ENCODE assay signal across 13 cellular contexts in the genomic region with DNA sequence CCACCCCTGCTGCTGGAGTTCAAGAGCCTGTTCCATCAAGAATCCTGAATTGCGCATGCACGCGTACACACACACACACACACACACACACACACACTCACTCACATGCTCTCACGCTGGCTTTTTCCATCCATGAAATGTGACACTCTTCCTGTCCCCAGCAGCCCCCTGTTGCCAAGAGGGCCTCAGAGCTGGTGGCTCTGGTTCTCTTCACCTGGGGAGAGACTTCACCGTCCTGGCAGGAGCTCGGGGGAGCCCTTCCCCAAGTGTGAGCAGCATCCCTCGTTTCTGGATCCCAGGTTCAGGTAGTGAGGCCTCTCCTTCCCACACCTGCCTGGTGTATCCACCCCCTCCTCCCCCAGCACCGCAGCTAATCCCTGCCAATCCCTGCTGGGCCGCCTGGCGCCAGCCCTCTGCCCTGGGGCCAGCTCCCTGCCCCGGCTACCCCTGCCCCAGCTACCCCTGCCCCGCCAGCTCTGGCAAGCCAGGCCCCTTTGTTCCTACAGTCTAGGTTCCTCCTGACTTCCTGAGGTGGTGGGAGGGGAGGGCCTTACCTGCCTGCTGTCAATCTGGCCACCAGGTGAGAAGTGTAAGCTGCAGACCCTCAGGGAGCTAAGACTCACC. TPM values are rescaled to one million over a fixed set of nuclear protein-coding genes. Genes with fewer than 3 reads are reported as not detected.
DNase-seq lines count a peak whose midpoint lies in the region; ATAC-seq, FAIRE-seq and TF ChIP-seq lines count a peak whose summit lies in the region.
"Had no signal": no experiment of that assay in that cellular context is flagged by ENCODE, and none has a peak within 500 bp of the region (broad histone marks: within the 10 kb centered on the region; RNA-seq: fewer than 3 reads in every experiment).

No MANE protein-coding gene starts in this region.

- ATAC-seq in HG02798 (IDR thresholded peaks at IDR 0.05; ENCODE audit: poor library complexity, unreplicated experiment): no peak
- no peak for ATAC-seq in body of pancreas

- TF ChIP-seq POLR2A in body of pancreas (IDR thresholded peaks at IDR 0.05): no peak

- in situ Hi-C loops in GM13976 (cut with MboI; ENCODE audit: low sequenced_read_pairs, unreplicated experiment): no loop called here

- CTCF ChIA-PET in A673 (lab: Charles Lee): interaction anchor here (0.6 kb wide), 1 partner anchor 10 kb away, joined by 4 read pairs; no protein-coding TSS in a partner anchor

- H3K36me3 ChIP-seq in A673 (ENCODE audit: insufficient read depth, low read length, poor library complexity, severe bottlenecking) (peaks cover 27% of the 10 kb centered on the region), small intestine (ENCODE audit: control insufficient read depth in 2 of 2, insufficient read depth in 2 of 2, low read length in 2 of 2) (no peaks in the 10 kb centered on the region), body of pancreas (replicated peaks in 1 of 2; ENCODE audit: insufficient read depth in 1 of 2, low read depth in 2 of 2) (no peaks in the 10 kb centered on the region)

- POLR2A ChIA-PET in A673 (lab: Charles Lee; ENCODE audit: low non-redundant PET): interaction anchor here (0.6 to 0.8 kb wide), 3 partner anchors 35 to 1629 kb away, joined by 3 to 6 read pairs (median 4); no protein-coding TSS in a partner anchor

- WGBS in small intestine, 3 donors: 67 to 75% (median 75%) methylated on average over 12 of the region's 12 CpGs
- 81 to 82% methylated on average over 9 to 12 of the region's 12 CpGs for WGBS in body of pancreas, 2 donors

- H3K9me3 ChIP-seq in A673 (ENCODE audit: low read depth, low read length, poor library complexity, severe bottlenecking) (no peaks in the 10 kb centered on the region), small intestine (ENCODE audit: control insufficient read depth, low read depth) (no peaks in the 10 kb centered on the region), body of pancreas (no peaks in the 10 kb centered on the region)

- H3K27me3 ChIP-seq in A673 (replicated peaks; ENCODE audit: insufficient read depth, low read depth, low read length, poor library complexity): no peaks in the 10 kb centered on the region
- H3K27me3 ChIP-seq in small intestine (ENCODE audit: control insufficient read depth in 2 of 2, insufficient read depth in 2 of 2, low read length in 2 of 2): no peaks in the 10 kb centered on the region
- no peaks in the 10 kb centered on the region for H3K27me3 ChIP-seq in body of pancreas
- H3K27me3 ChIP-seq: MG63 had no signal

- peak; percentile 93 for DNase-seq in A673 (ENCODE audit: low spot score)
- peak; percentile 72 for DNase-seq in NCI-H1105 (lab: John Stamatoyannopoulos, UW)
- DNase-seq in NCI-H69 (lab: John Stamatoyannopoulos, UW): peak; percentile 86
- DNase-seq in iPS-NIHi11 (ENCODE audit: low spot score): peak; percentile 65
- DNase-seq in small intestine: no peak
- DNase-seq in body of pancreas: no peak
- DNase-seq in GM13976 (ENCODE audit: low spot score): no peak
- DNase-seq: activated CD4-positive, alpha-beta T cell treated with anti-CD3 and anti-CD28 coated beads for 48 hours; activated naive CD4-positive, alpha-beta T cell; dermis blood vessel endothelial cell; MG63 had no signal

- intact Hi-C loops in A673 (cut with micrococcal nuclease; ENCODE audit: unreplicated experiment) (no loop called here), body of pancreas (cut with DNase I) (no loop called here)

- H3K4me1 ChIP-seq in A673 (ENCODE audit: insufficient read depth, low read length, poor library complexity, severe bottlenecking) (peaks cover 19% of the 10 kb centered on the region), small intestine (ENCODE audit: control insufficient read depth in 2 of 2, insufficient read depth in 1 of 2, low read depth in 1 of 2, low read length in 1 of 2) (no peaks in the 10 kb centered on the region), body of pancreas (peaks cover 6% of the 10 kb centered on the region)

- BruUV-seq in A673 (replicated peaks; lab: Mats Ljungman, UMichigan): no TSS peak

- no peak for FAIRE-seq in small intestine (lab: Jason Lieb, UNC)
- FAIRE-seq: H54 had no signal

- TF ChIP-seq CTCF in A673 (conservative IDR thresholded peaks at IDR 0.05; ENCODE audit: low read depth, low read length) (no peak), body of pancreas (IDR thresholded peaks at IDR 0.05) (no peak), GM13976 (IDR thresholded peaks at IDR 0.05; ENCODE audit: borderline replicate concordance, control extremely low read depth, extremely low read depth, insufficient read depth, missing control alignments) (no peak)

- H3K27ac ChIP-seq in A673 (ENCODE audit: low read depth, low read length, poor library complexity, severe bottlenecking): peak overlapping the region; percentile 78
- H3K27ac ChIP-seq in small intestine (ENCODE audit: low read depth in 1 of 2, low read length in 1 of 2): no peak overlapping the region
- H3K27ac ChIP-seq in body of pancreas: no peak overlapping the region

- H3K4me3 ChIP-seq in A673 (ENCODE audit: low read depth, low read length, poor library complexity, severe bottlenecking) (no peak overlapping the region), small intestine (ENCODE audit: low read depth in 1 of 2, low read length in 2 of 2) (no peak overlapping the region), body of pancreas (no peak overlapping the region)
- H3K4me3 ChIP-seq: MG63 had no signal

RNA-seq across cellular contexts. Expression of a gene that starts 10.0 kb away (rescaled TPM):
- total RNA-seq in A673 (2021) (94.8 and 103 TPM in 2 replicates), body of pancreas (10 to 100 TPM; 30.9 to 39.6 TPM)
- 10 to 100 TPM; 26.7 to 43.2 (median 43.1) TPM for polyA plus RNA-seq in small intestine

RNA-seq across cellular contexts. Expression of a gene that starts 18.2 kb away (rescaled TPM):
- 52.4 and 53.4 TPM in 2 replicates for total RNA-seq in A673 (2021)
- 10 to 100 TPM; 76.5 to 78.0 (median 76.7) TPM for polyA plus RNA-seq in small intestine
- 10 to 100 TPM; 67.7 to 87.0 TPM for total RNA-seq in body of pancreas

RNA-seq across cellular contexts. Expression of a gene that starts 35.8 kb away (rescaled TPM):
- total RNA-seq in A673 (2021) (157 and 160 TPM in 2 replicates), body of pancreas (10 to 100 TPM; 20.1 to 20.8 TPM)
- 10 to 100 TPM; 60.3 to 87.0 (median 85.9) TPM for polyA plus RNA-seq in small intestine

Comparison
In these comparisons a context has a peak if more than half of its experiments do, and no peak if none do; other contexts are left out.
1. DNase-seq: peak in A673 (single experiment), NCI-H1105 (single experiment), NCI-H69 (single experiment) and iPS-NIHi11 (single experiment); none in small intestine (single experiment), body of pancreas (0 of 4) and GM13976 (single experiment).